In genomic region chr3:135920275-135920674, GRCh38 we compare ENCODE assay signal across 6 cellular contexts.
"Had no signal": no experiment of that assay in that cellular context is flagged by ENCODE, and none has a peak within 500 bp of the region (broad histone marks: within the 10 kb centered on the region; RNA-seq: fewer than 3 reads in every experiment).

No MANE protein-coding gene starts in this region.

- H3K9me3 Mint-ChIP-seq: GM23338, H9, IgD-negative memory B cell had no signal

- H3K4me3 Mint-ChIP-seq: GM23338, H9 had no signal

- H3K4me1 Mint-ChIP-seq: IgD-negative memory B cell had no signal

- H3K27ac Mint-ChIP-seq: GM23338, H9, IgD-negative memory B cell had no signal

- ATAC-seq: GM23338, HepG2 had no signal

- H2AFZ ChIP-seq: GM23338 had no signal

- H3K4me2 ChIP-seq: GM23338 had no signal

- H3K4me3 ChIP-seq: GM23338 had no signal

- DNase-seq: H9, HCEC 1CT had no signal

- H3K27ac ChIP-seq: HL-60 had no signal
